In genomic region chr6:47275132-47275531, GRCh38 we compare ENCODE assay signal across 1 cellular context. TPM values are rescaled to one million over a fixed set of nuclear protein-coding genes. Genes with fewer than 3 reads are reported as not detected.
"Had no signal": no experiment of that assay in that cellular context is flagged by ENCODE, and none has a peak within 500 bp of the region (broad histone marks: within the 10 kb centered on the region; RNA-seq: fewer than 3 reads in every experiment).

No MANE protein-coding gene starts in this region.

RNA-seq across cellular contexts. Expression of gene TNFRSF21, which starts 34.6 kb away (rescaled TPM):
- polyA plus RNA-seq: naive thymus-derived CD8-positive, alpha-beta T cell had no signal
